In the genomic region with DNA sequence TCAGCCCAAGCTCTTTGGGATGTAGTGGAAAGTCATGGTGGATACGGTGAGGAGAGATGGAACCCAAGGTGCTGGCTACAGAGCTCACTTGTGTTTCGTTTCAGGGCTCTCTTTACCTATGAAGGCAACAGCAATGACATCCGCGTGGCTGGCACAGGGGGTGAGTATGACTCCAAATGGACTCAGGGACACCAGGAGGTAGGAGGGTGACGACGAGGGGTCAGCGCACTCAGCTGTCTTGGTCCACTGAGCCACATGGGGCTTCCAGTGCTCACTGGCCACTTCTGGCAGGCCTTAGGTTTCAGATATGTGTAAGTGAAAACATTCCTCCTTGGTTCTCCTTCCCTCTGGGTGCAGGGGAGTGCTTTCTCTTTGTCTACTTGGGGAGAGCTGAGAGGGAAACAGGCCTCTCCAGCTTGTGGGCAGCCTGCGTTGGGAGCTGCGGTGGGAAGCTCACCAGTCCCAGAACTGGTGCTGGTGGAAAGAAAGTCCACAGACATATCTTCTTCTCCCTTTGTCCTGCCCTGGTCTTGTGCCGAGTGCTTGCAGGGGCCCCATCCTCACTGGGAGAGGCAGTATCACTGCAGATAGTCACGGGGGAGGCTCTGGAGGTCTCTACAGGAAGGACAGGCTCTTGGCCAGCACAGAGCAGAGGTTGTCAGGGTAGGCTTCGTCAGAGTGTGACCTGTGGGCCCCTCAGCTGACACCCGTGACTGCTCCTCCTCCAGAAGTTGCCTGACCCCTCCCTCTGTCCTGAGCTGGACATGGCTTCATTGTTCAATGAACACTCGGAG, we compare ENCODE assay signal across 15 cellular contexts. TPM values are rescaled to one million over a fixed set of nuclear protein-coding genes. Genes with fewer than 3 reads are reported as not detected.
DNase-seq lines count a peak whose midpoint lies in the region; ATAC-seq and TF ChIP-seq lines count a peak whose summit lies in the region.
"Had no signal": no experiment of that assay in that cellular context is flagged by ENCODE, and none has a peak within 500 bp of the region (broad histone marks: within the 10 kb centered on the region; RNA-seq: fewer than 3 reads in every experiment).

No MANE protein-coding gene starts in this region.

- peak overlapping the region; percentile 30; the same call in 1 of the 2 replicates for H3K27ac ChIP-seq in BLaER1
- peak overlapping the region; percentile 7 for H3K27ac ChIP-seq in CD8-positive, alpha-beta T cell (ENCODE audit: low read depth, low read length)
- H3K27ac ChIP-seq: parathyroid adenoma had no signal

- H3K36me3 ChIP-seq in BLaER1, result peaks cover 82% of the 10 kb centered on the region
- peaks cover 32% of the 10 kb centered on the region for H3K36me3 ChIP-seq in CD8-positive, alpha-beta T cell (ENCODE audit: insufficient read depth, low read length)

- H3K4me3 Mint-ChIP-seq in CD8-positive, alpha-beta T cell, result peak overlapping the region; percentile 54
- no peak overlapping the region for H3K4me3 Mint-ChIP-seq in activated naive CD8-positive, alpha-beta T cell treated with anti-CD3 and anti-CD28 coated beads, Interleukin-2, amount 50 U/mL, for 24 hours
- H3K4me3 Mint-ChIP-seq in natural killer cell treated with Interleukin-12 subunit alpha and Interleukin-12 subunit beta and Interleukin-15 and Interleukin-18, amount 100 ng/mL, for 72 hours, result no peak overlapping the region
- H3K4me3 Mint-ChIP-seq: WTC11 had no signal

- CTCF ChIA-PET in CD8-positive, alpha-beta T cell (lab: Charles Lee), result interaction anchor here (1.1 to 1.4 kb wide), 2 partner anchors 8 to 30 kb away, joined by 3 to 4 read pairs; no protein-coding TSS in a partner anchor

- no peaks in the 10 kb centered on the region for H3K9me3 Mint-ChIP-seq in CD8-positive, alpha-beta T cell
- no peaks in the 10 kb centered on the region for H3K9me3 Mint-ChIP-seq in activated naive CD8-positive, alpha-beta T cell treated with anti-CD3 and anti-CD28 coated beads, Interleukin-2, amount 50 U/mL, for 24 hours
- H3K9me3 Mint-ChIP-seq in natural killer cell treated with Interleukin-12 subunit alpha and Interleukin-12 subunit beta and Interleukin-15 and Interleukin-18, amount 100 ng/mL, for 72 hours, result no peaks in the 10 kb centered on the region
- H3K9me3 Mint-ChIP-seq: IgD-negative memory B cell, WTC11 had no signal

- no peak overlapping the region for H3K4me3 ChIP-seq in BLaER1
- H3K4me3 ChIP-seq in CD8-positive, alpha-beta T cell (ENCODE audit: low read depth, low read length), result no peak overlapping the region

- POLR2A ChIA-PET in CD8-positive, alpha-beta T cell (lab: Charles Lee), result interaction anchor here (1.0 to 7.4 kb wide), 2 partner anchors 12 to 16 kb away, joined by 4 to 62 read pairs; partner anchors contain the start of gene PGAM2

- H4K20me1 ChIP-seq in BLaER1, result peaks cover 77% of the 10 kb centered on the region

- no peak overlapping the region for H3K9ac ChIP-seq in BLaER1
- H3K9ac ChIP-seq: parathyroid adenoma had no signal

- intact Hi-C loops in CD8-positive, alpha-beta T cell (cut with DNase I, micrococcal nuclease), result no loop called here

- DNase-seq in CD8-positive, alpha-beta T cell, result no peak
- no peak for DNase-seq in activated naive CD8-positive, alpha-beta T cell treated with anti-CD3 and anti-CD28 coated beads, Interleukin-2, amount 50 U/mL, for 24 hours
- peak; percentile 22 for DNase-seq in natural killer cell treated with Interleukin-12 subunit alpha and Interleukin-12 subunit beta and Interleukin-15 and Interleukin-18, amount 100 ng/mL, for 72 hours (ENCODE audit: low spot score)
- DNase-seq in SKM-1 treated with dmso at 0.1 percent for 144 hours (lab: John Stamatoyannopoulos, UW; ENCODE audit: unreplicated experiment), result no peak
- DNase-seq in stimulated activated naive CD4-positive, alpha-beta T cell (lab: John Stamatoyannopoulos, UW), result no peak
- DNase-seq: BE2C; dermis blood vessel endothelial cell; NCI-H2107; stimulated activated CD4-positive, alpha-beta T cell treated with anti-CD3 and anti-CD28 coated beads, Interleukin-12 subunit alpha, Interleukin-12 subunit beta, amount 100 ng/mL, for 4 hours had no signal

- H3K36me3 Mint-ChIP-seq in CD8-positive, alpha-beta T cell, result peaks cover 76% of the 10 kb centered on the region
- H3K36me3 Mint-ChIP-seq in activated naive CD8-positive, alpha-beta T cell treated with anti-CD3 and anti-CD28 coated beads, Interleukin-2, amount 50 U/mL, for 24 hours (ENCODE audit: low read depth), result peaks cover 58% of the 10 kb centered on the region
- H3K36me3 Mint-ChIP-seq in natural killer cell treated with Interleukin-12 subunit alpha and Interleukin-12 subunit beta and Interleukin-15 and Interleukin-18, amount 100 ng/mL, for 72 hours, result peaks cover 27% of the 10 kb centered on the region

- H3K4me1 Mint-ChIP-seq in CD8-positive, alpha-beta T cell (ENCODE audit: low read depth), result peaks cover 71% of the 10 kb centered on the region
- peaks cover 68% of the 10 kb centered on the region for H3K4me1 Mint-ChIP-seq in activated naive CD8-positive, alpha-beta T cell treated with anti-CD3 and anti-CD28 coated beads, Interleukin-2, amount 50 U/mL, for 24 hours
- H3K4me1 Mint-ChIP-seq in natural killer cell treated with Interleukin-12 subunit alpha and Interleukin-12 subunit beta and Interleukin-15 and Interleukin-18, amount 100 ng/mL, for 72 hours (ENCODE audit: low read depth in 2 of 2), result peaks cover 30 to 38% of the 10 kb centered on the region in 2 donors

- H3K27me3 ChIP-seq in BLaER1, result no peaks in the 10 kb centered on the region
- no peaks in the 10 kb centered on the region for H3K27me3 ChIP-seq in CD8-positive, alpha-beta T cell (ENCODE audit: insufficient read depth, low read length)
- H3K27me3 ChIP-seq: BE2C had no signal

- no peak for TF ChIP-seq CTCF in CD8-positive, alpha-beta T cell (IDR thresholded peaks at IDR 0.05)

- no peak for ATAC-seq in CD8-positive, alpha-beta T cell
- no peak for ATAC-seq in activated naive CD8-positive, alpha-beta T cell treated with anti-CD3 and anti-CD28 coated beads, Interleukin-2, amount 50 U/mL, for 24 hours
- ATAC-seq in natural killer cell treated with Interleukin-12 subunit alpha and Interleukin-12 subunit beta and Interleukin-15 and Interleukin-18, amount 100 ng/mL, for 72 hours, result no peak
- no peak for ATAC-seq in HG03135 (IDR thresholded peaks at IDR 0.05; ENCODE audit: unreplicated experiment)
- ATAC-seq: Panc1, WTC11 had no signal

- peaks cover 72% of the 10 kb centered on the region for H3K4me1 ChIP-seq in BLaER1
- peaks cover 75% of the 10 kb centered on the region for H3K4me1 ChIP-seq in CD8-positive, alpha-beta T cell (ENCODE audit: insufficient read depth, low read length)
- H3K4me1 ChIP-seq: BE2C had no signal

- H3K4me2 ChIP-seq in BLaER1, result peak overlapping the region; percentile 9

- peak overlapping the region; percentile 85 for H3K27ac Mint-ChIP-seq in CD8-positive, alpha-beta T cell
- H3K27ac Mint-ChIP-seq in activated naive CD8-positive, alpha-beta T cell treated with anti-CD3 and anti-CD28 coated beads, Interleukin-2, amount 50 U/mL, for 24 hours, result peak overlapping the region; percentile 38
- no peak overlapping the region for H3K27ac Mint-ChIP-seq in natural killer cell treated with Interleukin-12 subunit alpha and Interleukin-12 subunit beta and Interleukin-15 and Interleukin-18, amount 100 ng/mL, for 72 hours
- H3K27ac Mint-ChIP-seq: WTC11 had no signal

- no peaks in the 10 kb centered on the region for H3K9me3 ChIP-seq in BLaER1
- no peaks in the 10 kb centered on the region for H3K9me3 ChIP-seq in CD8-positive, alpha-beta T cell (ENCODE audit: low read length)
- H3K9me3 ChIP-seq: BE2C had no signal

- no peaks in the 10 kb centered on the region for H3K27me3 Mint-ChIP-seq in CD8-positive, alpha-beta T cell (ENCODE audit: low read depth)
- H3K27me3 Mint-ChIP-seq in activated naive CD8-positive, alpha-beta T cell treated with anti-CD3 and anti-CD28 coated beads, Interleukin-2, amount 50 U/mL, for 24 hours, result no peaks in the 10 kb centered on the region
- no peaks in the 10 kb centered on the region for H3K27me3 Mint-ChIP-seq in natural killer cell treated with Interleukin-12 subunit alpha and Interleukin-12 subunit beta and Interleukin-15 and Interleukin-18, amount 100 ng/mL, for 72 hours

RNA-seq across cellular contexts. Expression of gene DBNL, which starts 5.8 kb away (rescaled TPM):
- 10 to 100 TPM; 82.1 to 84.8 TPM for total RNA-seq in CD8-positive, alpha-beta T cell
- total RNA-seq in natural killer cell treated with Interleukin-12 subunit alpha and Interleukin-12 subunit beta and Interleukin-15 and Interleukin-18, amount 100 ng/mL, for 72 hours, result 100 to 1,000 TPM; 173 to 202 TPM

RNA-seq across cellular contexts. Expression of gene PGAM2, which starts 15.0 kb away (rescaled TPM):
- total RNA-seq in CD8-positive, alpha-beta T cell, result 1 to 10 TPM; 1.1 to 1.5 TPM
- total RNA-seq in natural killer cell treated with Interleukin-12 subunit alpha and Interleukin-12 subunit beta and Interleukin-15 and Interleukin-18, amount 100 ng/mL, for 72 hours, result not detected

RNA-seq across cellular contexts. Expression of gene POLM, which starts 32.0 kb away (rescaled TPM):
- 10 to 100 TPM; 35.7 to 42.0 TPM for total RNA-seq in CD8-positive, alpha-beta T cell
- 10 to 100 TPM; 25.9 to 66.9 TPM for total RNA-seq in natural killer cell treated with Interleukin-12 subunit alpha and Interleukin-12 subunit beta and Interleukin-15 and Interleukin-18, amount 100 ng/mL, for 72 hours

RNA-seq across cellular contexts. Expression of gene SPDYE1, which starts 52.6 kb away (rescaled TPM):
- not detected for total RNA-seq in CD8-positive, alpha-beta T cell
- total RNA-seq in natural killer cell treated with Interleukin-12 subunit alpha and Interleukin-12 subunit beta and Interleukin-15 and Interleukin-18, amount 100 ng/mL, for 72 hours, result not detected
- total RNA-seq: dermis blood vessel endothelial cell, WTC11 had no signal

RNA-seq across cellular contexts. Expression of gene AEBP1, which starts 53.8 kb away (rescaled TPM):
- 10 to 100 TPM; 15.9 to 22.6 TPM for total RNA-seq in CD8-positive, alpha-beta T cell
- 1 to 10 TPM; 1.0 to 2.4 TPM for total RNA-seq in natural killer cell treated with Interleukin-12 subunit alpha and Interleukin-12 subunit beta and Interleukin-15 and Interleukin-18, amount 100 ng/mL, for 72 hours

Comparison
In these comparisons a context has a peak if more than half of its experiments do, and no peak if none do; other contexts are left out.
1. H3K27ac Mint-ChIP-seq: peak in CD8-positive, alpha-beta T cell (single experiment) and activated naive CD8-positive, alpha-beta T cell treated with anti-CD3 and anti-CD28 coated beads, Interleukin-2, amount 50 U/mL, for 24 hours (single experiment); none in natural killer cell treated with Interleukin-12 subunit alpha and Interleukin-12 subunit beta and Interleukin-15 and Interleukin-18, amount 100 ng/mL, for 72 hours (0 of 2).